ENCODE assay signal across 8 cellular contexts in genomic region chr6:158869604-158870417, GRCh38. TPM values are rescaled to one million over a fixed set of nuclear protein-coding genes. Genes with fewer than 3 reads are reported as not detected.
A peak's percentile ranks its signal among the peaks of the same experiment; 100 is the strongest.
DNase-seq lines count a peak whose midpoint lies in the region; ATAC-seq and TF ChIP-seq lines count a peak whose summit lies in the region.

No MANE protein-coding gene starts in this region.

- H3K4me3 Mint-ChIP-seq in brain = peak overlapping the region; percentile 69 to 85 (median 81)

- peaks cover 3 to 18% (median 11%) of the 10 kb centered on the region in 5 experiments for H3K9me3 Mint-ChIP-seq in brain

- BruUV-seq in A673 (replicated peaks; lab: Mats Ljungman, UMichigan) = TSS peak; percentile 95

- peak overlapping the region; percentile 60 to 75 (median 66) for H3K9ac ChIP-seq in skeletal muscle tissue (ENCODE audit: low read depth in 1 of 3, low read length in 3 of 3)

- H3K36me3 Mint-ChIP-seq in brain = no peaks in the 10 kb centered on the region

- ATAC-seq in GM18519 (IDR thresholded peaks at IDR 0.05; ENCODE audit: low FRiP score, unreplicated experiment) = peak; percentile 91
- peak; percentile 89 for ATAC-seq in HG03025 (IDR thresholded peaks at IDR 0.05; ENCODE audit: low FRiP score, unreplicated experiment)

- peaks cover 7% of the 10 kb centered on the region for H3K4me1 ChIP-seq in A673 (ENCODE audit: insufficient read depth, low read length, poor library complexity, severe bottlenecking)
- peaks cover 4 to 9% (median 6%) of the 10 kb centered on the region in 3 donors for H3K4me1 ChIP-seq in skeletal muscle tissue (ENCODE audit: control insufficient read depth in 3 of 3, insufficient read depth in 3 of 3, low read length in 3 of 3)

- TF ChIP-seq CTCF in A673 (conservative IDR thresholded peaks at IDR 0.05; ENCODE audit: low read depth, low read length) = no peak
- no peak for TF ChIP-seq CTCF in brain (conservative IDR thresholded peaks at IDR 0.05)

- peaks cover 6% of the 10 kb centered on the region for H3K4me1 Mint-ChIP-seq in brain

- POLR2A ChIA-PET in A673 (lab: Charles Lee; ENCODE audit: low non-redundant PET) = interaction anchor here (0.6 to 0.8 kb wide), 4 partner anchors 12 to 214 kb away, joined by 3 to 7 read pairs (median 3); no protein-coding TSS in a partner anchor

- CTCF ChIA-PET in A673 (lab: Charles Lee) = no interaction called here

- H3K9me3 ChIP-seq in A673 (ENCODE audit: low read depth, low read length, poor library complexity, severe bottlenecking) (no peaks in the 10 kb centered on the region), iPS-18c (ENCODE audit: control insufficient read depth, insufficient read depth, low read length) (no peaks in the 10 kb centered on the region), skeletal muscle tissue (ENCODE audit: control insufficient read depth in 3 of 3, low read length in 3 of 3) (no peaks in the 10 kb centered on the region)

- DNase-seq in A673 (ENCODE audit: low spot score) = peak; percentile 96
- DNase-seq in NCI-H2029 treated with DMSO at 0.1 percent for 48 hours (lab: John Stamatoyannopoulos, UW) = peak; percentile 95
- DNase-seq in UCSD-AML1 (lab: John Stamatoyannopoulos, UW; ENCODE audit: unreplicated experiment) = peak; percentile 50

- intact Hi-C loops in A673 (cut with micrococcal nuclease; ENCODE audit: unreplicated experiment) = loop anchor here (2.0 kb wide), 1 partner anchor 51 kb away; the partner anchor contains the start of gene EZR

- H3K36me3 ChIP-seq in A673 (ENCODE audit: insufficient read depth, low read length, poor library complexity, severe bottlenecking) (no peaks in the 10 kb centered on the region), skeletal muscle tissue (ENCODE audit: control insufficient read depth in 3 of 3, insufficient read depth in 3 of 3, low read length in 3 of 3) (no peaks in the 10 kb centered on the region)

- peaks cover 7% of the 10 kb centered on the region for H3K27me3 Mint-ChIP-seq in brain

- H3K4me3 ChIP-seq in A673 (ENCODE audit: low read depth, low read length, poor library complexity, severe bottlenecking) = peak overlapping the region; percentile 49
- H3K4me3 ChIP-seq in iPS-18c (ENCODE audit: insufficient read depth, low read depth, low read length) = peak overlapping the region; percentile 69
- peak overlapping the region; percentile 68 to 83 (median 77) for H3K4me3 ChIP-seq in skeletal muscle tissue (ENCODE audit: low read length in 3 of 3)

- peak overlapping the region; percentile 97 for H3K27ac ChIP-seq in A673 (ENCODE audit: low read depth, low read length, poor library complexity, severe bottlenecking)
- H3K27ac ChIP-seq in skeletal muscle tissue (ENCODE audit: low read depth, low read length) = peak overlapping the region; percentile 75

- H3K27ac Mint-ChIP-seq in brain = peak overlapping the region; percentile 21 to 90 (median 81)

- H3K27me3 ChIP-seq in A673 (replicated peaks; ENCODE audit: insufficient read depth, low read depth, low read length, poor library complexity) (no peaks in the 10 kb centered on the region), skeletal muscle tissue (ENCODE audit: control insufficient read depth in 3 of 3, insufficient read depth in 3 of 3, low read length in 3 of 3) (peaks cover 0 to 5% (median 3%) of the 10 kb centered on the region in 3 donors)

RNA-seq across cellular contexts. Expression of gene EZR, which starts 50.6 kb away (rescaled TPM):
- total RNA-seq in A673 (2021) = 144 and 146 TPM in 2 replicates
- polyA plus RNA-seq in brain (ENCODE audit: insufficient read depth, low read depth, low replicate concordance) = 317 TPM
- 21.4 TPM for total RNA-seq in skeletal muscle tissue

Comparison
In these comparisons a context has a peak if more than half of its experiments do, and no peak if none do; other contexts are left out.
1. Peak in every context shown above with its lines: DNase-seq, ATAC-seq, H3K4me3 ChIP-seq and H3K27ac ChIP-seq.